In genomic region chr6:41682056-41682477, GRCh38 we compare ENCODE assay signal across 8 cellular contexts. TPM values are rescaled to one million over a fixed set of nuclear protein-coding genes. Genes with fewer than 3 reads are reported as not detected.
A peak's percentile ranks its signal among the peaks of the same experiment; 100 is the strongest.
DNase-seq lines count a peak whose midpoint lies in the region; ATAC-seq lines count a peak whose summit lies in the region.

No MANE protein-coding gene starts in this region.

- H3K9me3 Mint-ChIP-seq in central memory CD8-positive, alpha-beta T cell, result no peaks in the 10 kb centered on the region

- H3K27me3 Mint-ChIP-seq in central memory CD8-positive, alpha-beta T cell, result peaks cover 6% of the 10 kb centered on the region

- H3K4me1 Mint-ChIP-seq in central memory CD8-positive, alpha-beta T cell, result peaks cover 8% of the 10 kb centered on the region

- in situ Hi-C loops in G401 (cut with HindIII; ENCODE audit: low sequenced_read_pairs), result no loop called here

- peaks cover 1% of the 10 kb centered on the region for H3K36me3 Mint-ChIP-seq in central memory CD8-positive, alpha-beta T cell (ENCODE audit: insufficient read depth)

- ATAC-seq in HG03135 (IDR thresholded peaks at IDR 0.05; ENCODE audit: unreplicated experiment), result peak; percentile 44
- ATAC-seq in central memory CD8-positive, alpha-beta T cell (replicated peaks; ENCODE audit: extremely low read depth, poor library complexity, severe bottlenecking), result peak; percentile 53
- no peak for ATAC-seq in HG02938 (IDR thresholded peaks at IDR 0.05; ENCODE audit: unreplicated experiment)

- H3K4me3 Mint-ChIP-seq in central memory CD8-positive, alpha-beta T cell, result peak overlapping the region; percentile 27

- no peak overlapping the region for H3K27ac Mint-ChIP-seq in central memory CD8-positive, alpha-beta T cell (ENCODE audit: low read depth)

- DNase-seq in G401 (ENCODE audit: low spot score) (peak; percentile 85), NCI-H460 (ENCODE audit: extremely low read depth, low read depth) (peak; percentile 68), kidney tubule cell (ENCODE audit: low spot score) (peak; percentile 93)
- DNase-seq in activated CD4-positive, CD25-positive, alpha-beta regulatory T cell treated with anti-CD3 and anti-CD28 coated beads, Interleukin-2, amount 50 U/mL, for 72 hours, result peak; percentile 69
- peak; percentile 39 to 40 for DNase-seq in central memory CD8-positive, alpha-beta T cell (ENCODE audit: low spot score in 2 of 2)
- peak; percentile 79 to 80 for DNase-seq in stimulated activated CD4-positive, alpha-beta T cell treated with anti-CD3 and anti-CD28 coated beads, Interleukin-2, amount 100 ng/mL, for 24 hours

RNA-seq across cellular contexts. Expression of gene MDFI, which starts 43.8 kb away (rescaled TPM):
- 0.18 TPM in 1 of 2 replicates, not detected in the other for total RNA-seq in G401 (2014; rRNA removed; shearing (Covaris generic))
- 0.52 and 2.1 TPM in 2 replicates for total RNA-seq in NCI-H460 (2014; rRNA removed; shearing (Covaris generic))
- polyA plus RNA-seq in NCI-H460 (2014; cell fraction: nucleus; rRNA removed), result 1.7 TPM in 1 of 2 replicates, not detected in the other

RNA-seq across cellular contexts. Expression of gene TFEB, which starts 53.3 kb away (rescaled TPM):
- 6.7 and 9.8 TPM in 2 replicates for total RNA-seq in G401 (2014; rRNA removed; shearing (Covaris generic))
- total RNA-seq in NCI-H460 (2014; rRNA removed; shearing (Covaris generic)), result 3.1 and 4.6 TPM in 2 replicates
- polyA plus RNA-seq in NCI-H460 (2014; cell fraction: nucleus; rRNA removed), result 6.2 and 8.2 TPM in 2 replicates

Comparison
In these comparisons a context has a peak if more than half of its experiments do, and no peak if none do; other contexts are left out.
1. DNase-seq: peak in every context shown above with its lines; median percentile 93 in kidney tubule cell; 85 in G401; 80 in stimulated activated CD4-positive, alpha-beta T cell treated with anti-CD3 and anti-CD28 coated beads, Interleukin-2, amount 100 ng/mL, for 24 hours; 69 in activated CD4-positive, CD25-positive, alpha-beta regulatory T cell treated with anti-CD3 and anti-CD28 coated beads, Interleukin-2, amount 50 U/mL, for 72 hours; 68 in NCI-H460; 40 in central memory CD8-positive, alpha-beta T cell.